8 cellular contexts compared by ENCODE assay signal in genomic region chr12:108337235-108338223, GRCh38. TPM values are rescaled to one million over a fixed set of nuclear protein-coding genes. Genes with fewer than 3 reads are reported as not detected.
A peak's percentile ranks its signal among the peaks of the same experiment; 100 is the strongest.
DNase-seq lines count a peak whose midpoint lies in the region; ATAC-seq, FAIRE-seq and TF ChIP-seq lines count a peak whose summit lies in the region.
"Had no signal": no experiment of that assay in that cellular context is flagged by ENCODE, and none has a peak within 500 bp of the region (broad histone marks: within the 10 kb centered on the region; RNA-seq: fewer than 3 reads in every experiment).

No MANE protein-coding gene starts in this region.

- H4K20me1 ChIP-seq in astrocyte (ENCODE audit: insufficient read depth, low read length), result no peaks in the 10 kb centered on the region

- no peak for ATAC-seq in upper lobe of left lung (ENCODE audit: low FRiP score in 2 of 2)
- no peak for ATAC-seq in naive thymus-derived CD8-positive, alpha-beta T cell

- WGBS in upper lobe of left lung, 2 donors, result 51 to 53% methylated on average over 9 of the region's 9 CpGs

- H3K36me3 ChIP-seq in astrocyte (ENCODE audit: insufficient read depth, low read length) (no peaks in the 10 kb centered on the region), upper lobe of left lung (no peaks in the 10 kb centered on the region)

- no peaks in the 10 kb centered on the region for H3K9me3 ChIP-seq in astrocyte (ENCODE audit: insufficient read depth, low read depth, low read length)
- H3K9me3 ChIP-seq in upper lobe of left lung, result no peaks in the 10 kb centered on the region

- peaks cover 15% of the 10 kb centered on the region for H3K4me1 Mint-ChIP-seq in astrocyte (ENCODE audit: low read depth, unreplicated experiment)
- H3K4me1 Mint-ChIP-seq in naive thymus-derived CD8-positive, alpha-beta T cell, result peaks cover 0 to 55% (median 11%) of the 10 kb centered on the region in 4 donors
- H3K4me1 Mint-ChIP-seq: activated B cell treated with CpG ODN at 0.5 μM for 24 hours had no signal

- peak; percentile 74 for DNase-seq in GM10266 (ENCODE audit: extremely low spot score)
- peak in 70 of 76 experiments; percentile 4 to 94 (median 71) for DNase-seq in HUDEP-2 (lab: John Stamatoyannopoulos, UW; ENCODE audit: unreplicated experiment in 76 of 76)
- DNase-seq in astrocyte (ENCODE audit: low read depth), result no peak
- peak; percentile 42 for DNase-seq in inferior parietal cortex (ENCODE audit: extremely low spot score)
- DNase-seq in upper lobe of left lung, result peak in 1 of 2 donors; percentile 37
- DNase-seq in NCI-H1930 (lab: John Stamatoyannopoulos, UW), result no peak
- no peak for DNase-seq in naive thymus-derived CD8-positive, alpha-beta T cell
- DNase-seq: activated B cell treated with CpG ODN at 0.5 μM for 24 hours had no signal

- H3K4me1 ChIP-seq in astrocyte (ENCODE audit: insufficient read depth, low read length) (no peaks in the 10 kb centered on the region), upper lobe of left lung (peaks cover 24 to 41% (median 32%) of the 10 kb centered on the region in 4 donors)

- H3K4me3 ChIP-seq in astrocyte (ENCODE audit: insufficient read depth, low read depth, low read length), result no peak overlapping the region
- peak overlapping the region; percentile 3 to 51 (median 38) for H3K4me3 ChIP-seq in upper lobe of left lung

- no peak overlapping the region for H2AFZ ChIP-seq in astrocyte (ENCODE audit: low read depth, low read length)

- H3K27ac ChIP-seq in astrocyte (ENCODE audit: low read depth, low read length), result no peak overlapping the region
- peak overlapping the region; percentile 58 to 82 (median 70) for H3K27ac ChIP-seq in upper lobe of left lung

- TF ChIP-seq EP300 in upper lobe of left lung (IDR thresholded peaks at IDR 0.05), result no peak

- no peaks in the 10 kb centered on the region for H3K36me3 Mint-ChIP-seq in astrocyte (ENCODE audit: low read depth, unreplicated experiment)
- H3K36me3 Mint-ChIP-seq in naive thymus-derived CD8-positive, alpha-beta T cell, result peaks cover 0 to 6% (median 0%) of the 10 kb centered on the region in 3 donors

- TF ChIP-seq CTCF in GM10266 (IDR thresholded peaks at IDR 0.05; ENCODE audit: control insufficient read depth, insufficient read depth, low read depth, missing control alignments) (peak; percentile 31), astrocyte (IDR thresholded peaks at IDR 0.05; ENCODE audit: insufficient read depth, low read depth, low read length) (peak; percentile 57), upper lobe of left lung (IDR thresholded peaks at IDR 0.05) (peak; percentile 42 to 59 (median 51))

- H3K79me2 ChIP-seq in astrocyte (ENCODE audit: insufficient read depth, low read length), result no peaks in the 10 kb centered on the region

- no peak overlapping the region for H3K27ac Mint-ChIP-seq in astrocyte (ENCODE audit: unreplicated experiment)
- peak overlapping the region in 1 of 10 donors; percentile 79 for H3K27ac Mint-ChIP-seq in naive thymus-derived CD8-positive, alpha-beta T cell
- H3K27ac Mint-ChIP-seq: activated B cell treated with CpG ODN at 0.5 μM for 24 hours had no signal

- no peak overlapping the region for H3K9ac ChIP-seq in astrocyte (ENCODE audit: low read length)

- no peak overlapping the region for H3K4me3 Mint-ChIP-seq in astrocyte (ENCODE audit: unreplicated experiment)
- H3K4me3 Mint-ChIP-seq in naive thymus-derived CD8-positive, alpha-beta T cell, result peak overlapping the region in 3 of 10 donors; percentile 1 to 73 (median 66)
- H3K4me3 Mint-ChIP-seq: activated B cell treated with CpG ODN at 0.5 μM for 24 hours had no signal

- H3K9me3 Mint-ChIP-seq in astrocyte (ENCODE audit: unreplicated experiment), result peaks cover 3% of the 10 kb centered on the region
- no peaks in the 10 kb centered on the region for H3K9me3 Mint-ChIP-seq in naive thymus-derived CD8-positive, alpha-beta T cell
- H3K9me3 Mint-ChIP-seq: activated B cell treated with CpG ODN at 0.5 μM for 24 hours had no signal

- POLR2A ChIA-PET in naive thymus-derived CD8-positive, alpha-beta T cell (lab: Charles Lee), result no interaction called here

- no peaks in the 10 kb centered on the region for H3K27me3 ChIP-seq in astrocyte (ENCODE audit: insufficient read depth, low read length)
- H3K27me3 ChIP-seq in upper lobe of left lung, result no peaks in the 10 kb centered on the region

- peak in 1 of 4 donors; percentile 30 for TF ChIP-seq POLR2A in upper lobe of left lung (IDR thresholded peaks at IDR 0.05)

- H3K4me2 ChIP-seq in astrocyte (ENCODE audit: low read length), result no peak overlapping the region

- FAIRE-seq in astrocyte (lab: Jason Lieb, UNC), result no peak

- H3K27me3 Mint-ChIP-seq in astrocyte (ENCODE audit: low read depth, unreplicated experiment), result peaks cover 18% of the 10 kb centered on the region
- H3K27me3 Mint-ChIP-seq in naive thymus-derived CD8-positive, alpha-beta T cell, result peaks cover 7 to 36% (median 18%) of the 10 kb centered on the region in 5 donors

RNA-seq across cellular contexts. Expression of gene CMKLR1, which starts 1.6 kb away (rescaled TPM):
- 0.57 and 2.2 TPM in 2 replicates for total RNA-seq in astrocyte
- total RNA-seq in upper lobe of left lung, result 10 to 100 TPM in 4 of 6 donors, 1 to 10 TPM in 2; 7.8 to 40.9 (median 19.9) TPM
- total RNA-seq in naive thymus-derived CD8-positive, alpha-beta T cell, result under 1 TPM; 0.27 to 0.83 TPM
- 1 to 10 TPM in 1 of 3 donors, not detected in 2; 3.0 TPM for polyA plus RNA-seq in naive thymus-derived CD8-positive, alpha-beta T cell

Comparison
In these comparisons a context has a peak if more than half of its experiments do, and no peak if none do; other contexts are left out.
1. DNase-seq: peak in GM10266 (single experiment), HUDEP-2 (70 of 76) and inferior parietal cortex (single experiment); none in astrocyte (single experiment), NCI-H1930 (0 of 2) and naive thymus-derived CD8-positive, alpha-beta T cell (0 of 10).
2. Peak in every context shown above with its lines, with median percentiles within 50 percentile points of each other: CTCF ChIP-seq.